8 cellular contexts compared by ENCODE assay signal in the genomic region with DNA sequence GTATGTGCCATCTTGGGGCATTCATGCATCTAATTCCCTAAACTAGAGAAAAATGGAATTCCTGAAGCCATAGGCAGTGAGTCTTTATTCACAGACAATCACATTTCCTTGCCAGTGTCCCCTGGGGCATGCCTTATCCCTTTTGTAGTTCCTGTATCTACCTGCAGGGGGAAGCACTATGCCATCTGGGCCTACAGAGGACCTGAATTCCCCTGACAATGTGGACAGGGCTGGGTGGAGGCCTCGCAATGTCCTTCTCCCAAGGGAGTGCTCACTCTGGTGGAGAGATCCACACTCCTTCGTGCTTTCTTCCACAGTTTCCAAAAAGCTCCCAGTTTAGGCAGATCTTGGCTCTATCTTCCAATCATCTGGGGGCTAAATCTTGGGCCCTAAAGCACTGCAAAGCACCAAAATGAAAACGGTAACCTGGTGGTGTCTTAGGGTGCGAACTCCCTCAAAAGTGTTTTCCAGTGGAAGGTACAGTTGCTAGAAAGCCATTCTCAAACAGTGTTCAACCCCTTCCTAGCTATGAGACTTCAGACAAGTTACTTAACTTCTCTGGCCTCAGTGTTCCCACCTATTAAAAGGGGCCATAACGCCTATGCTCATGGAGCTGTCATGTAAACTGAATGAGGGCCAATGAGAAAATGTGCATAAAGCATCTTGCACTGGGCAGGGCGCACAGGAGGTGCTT. TPM values are rescaled to one million over a fixed set of nuclear protein-coding genes. Genes with fewer than 3 reads are reported as not detected.
DNase-seq lines count a peak whose midpoint lies in the region; ATAC-seq and TF ChIP-seq lines count a peak whose summit lies in the region.

No MANE protein-coding gene starts in this region.

- no peaks in the 10 kb centered on the region for H3K4me1 Mint-ChIP-seq in endothelial cell (ENCODE audit: unreplicated experiment)

- H3K36me3 Mint-ChIP-seq in endothelial cell (ENCODE audit: low read depth, unreplicated experiment) = no peaks in the 10 kb centered on the region

- peaks cover 5% of the 10 kb centered on the region for H3K27me3 Mint-ChIP-seq in endothelial cell (ENCODE audit: unreplicated experiment)

- H3K9me3 Mint-ChIP-seq in endothelial cell (ENCODE audit: unreplicated experiment) = no peaks in the 10 kb centered on the region

- peak; percentile 32 for ATAC-seq in GM18861 (IDR thresholded peaks at IDR 0.05; ENCODE audit: unreplicated experiment)
- ATAC-seq in HG03442 (IDR thresholded peaks at IDR 0.05; ENCODE audit: unreplicated experiment) = peak; percentile 33

- peak; percentile 31 for DNase-seq in AG09319 (ENCODE audit: extremely low read depth, low read depth)
- peak; percentile 89 for DNase-seq in NCI-H82 (lab: John Stamatoyannopoulos, UW)
- peak; percentile 78 for DNase-seq in activated CD8-positive, alpha-beta memory T cell treated with anti-CD3 and anti-CD28 coated beads for 24 hours
- peak; percentile 82 for DNase-seq in endothelial cell (ENCODE audit: low spot score)
- DNase-seq in mucosa of gallbladder (ENCODE audit: low spot score) = peak; percentile 71
- peak; percentile 94 for DNase-seq in superior temporal gyrus (ENCODE audit: extremely low spot score)

- H3K4me3 Mint-ChIP-seq in endothelial cell (ENCODE audit: unreplicated experiment) = no peak overlapping the region

- H3K27ac Mint-ChIP-seq in endothelial cell (ENCODE audit: unreplicated experiment) = no peak overlapping the region

- TF ChIP-seq CTCF in AG09319 (IDR thresholded peaks at IDR 0.05; ENCODE audit: low read depth, low read length) (peak; percentile 89), endothelial cell (IDR thresholded peaks at IDR 0.05; ENCODE audit: unreplicated experiment) (peak; percentile 82)

RNA-seq across cellular contexts. Expression of gene WHRN, which starts 17.5 kb away (rescaled TPM):
- total RNA-seq in endothelial cell (ENCODE audit: unreplicated experiment) (4.1 TPM), mucosa of gallbladder (9.2 TPM)

Comparison
In these comparisons a context has a peak if more than half of its experiments do, and no peak if none do; other contexts are left out.
1. Peak in every context shown above with its lines: DNase-seq and ATAC-seq.
2. DNase-seq: peak in every context shown above with its lines; median percentile 94 in superior temporal gyrus; 89 in NCI-H82; 82 in endothelial cell; 78 in activated CD8-positive, alpha-beta memory T cell treated with anti-CD3 and anti-CD28 coated beads for 24 hours; 71 in mucosa of gallbladder; 31 in AG09319.